1 cellular context compared by ENCODE assay signal in the genomic region with DNA sequence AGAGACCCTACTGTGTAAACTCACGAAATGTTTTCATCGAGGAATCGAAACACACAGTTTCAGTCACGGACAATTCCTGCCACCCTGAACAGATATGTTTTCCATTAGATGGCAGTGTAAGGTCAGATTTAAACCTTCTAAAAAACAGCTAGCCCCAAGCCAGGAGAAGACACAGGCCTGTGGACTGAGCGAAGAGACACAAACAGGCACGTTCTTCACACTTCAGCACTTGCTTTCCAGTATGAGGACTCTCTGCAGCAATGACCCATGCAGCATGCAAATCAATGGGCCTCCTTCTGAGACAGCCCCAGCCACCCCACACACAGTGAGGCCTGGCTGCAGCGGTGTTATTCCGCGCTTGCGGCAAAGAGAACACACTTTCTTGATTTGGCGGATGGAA.
TF ChIP-seq lines count a peak whose summit lies in the region.

No MANE protein-coding gene starts in this region.

TF ChIP-seq in H1, 55 proteins besides CTCF, POLR2A, EP300 and RAD21:
- no peak for TF ChIP-seq CBX5 (IDR thresholded peaks at IDR 0.05; ENCODE audit: low read depth, low read length)
- no peak for TF ChIP-seq TCF12 (IDR thresholded peaks at IDR 0.05; ENCODE audit: low read depth, low read length)
- TF ChIP-seq KDM4A (IDR thresholded peaks at IDR 0.05; ENCODE audit: low read depth, low read length, severe bottlenecking): no peak
- no peak for TF ChIP-seq CTBP2 (IDR thresholded peaks at IDR 0.05; ENCODE audit: borderline replicate concordance, insufficient read depth, insufficient read length, low read length)
- TF ChIP-seq TAF7 (optimal IDR thresholded peaks at IDR 0.05; ENCODE audit: borderline replicate concordance, low read depth, low read length): no peak
- no peak for TF ChIP-seq POLR2AphosphoS5 (IDR thresholded peaks at IDR 0.05; ENCODE audit: low read depth, low read length)
- no peak for TF ChIP-seq NANOG (IDR thresholded peaks at IDR 0.05; ENCODE audit: insufficient read depth, low read depth, low read length, poor library complexity, severe bottlenecking)
- TF ChIP-seq EGR1 (IDR thresholded peaks at IDR 0.05; ENCODE audit: borderline replicate concordance, low read depth, low read length): no peak
- no peak for TF ChIP-seq PHF8 (conservative IDR thresholded peaks at IDR 0.05; ENCODE audit: low read depth, low read length)
- TF ChIP-seq, protein P1, sequence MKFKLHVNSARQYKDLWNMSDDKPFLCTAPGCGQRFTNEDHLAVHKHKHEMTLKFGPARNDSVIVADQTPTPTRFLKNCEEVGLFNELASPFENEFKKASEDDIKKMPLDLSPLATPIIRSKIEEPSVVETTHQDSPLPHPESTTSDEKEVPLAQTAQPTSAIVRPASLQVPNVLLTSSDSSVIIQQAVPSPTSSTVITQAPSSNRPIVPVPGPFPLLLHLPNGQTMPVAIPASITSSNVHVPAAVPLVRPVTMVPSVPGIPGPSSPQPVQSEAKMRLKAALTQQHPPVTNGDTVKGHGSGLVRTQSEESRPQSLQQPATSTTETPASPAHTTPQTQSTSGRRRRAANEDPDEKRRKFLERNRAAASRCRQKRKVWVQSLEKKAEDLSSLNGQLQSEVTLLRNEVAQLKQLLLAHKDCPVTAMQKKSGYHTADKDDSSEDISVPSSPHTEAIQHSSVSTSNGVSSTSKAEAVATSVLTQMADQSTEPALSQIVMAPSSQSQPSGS (IDR thresholded peaks at IDR 0.05; ENCODE audit: low read length): no peak
- no peak for TF ChIP-seq TEAD4 (IDR thresholded peaks at IDR 0.05; ENCODE audit: low read depth, low read length)
- no peak for TF ChIP-seq TBP (IDR thresholded peaks at IDR 0.05; ENCODE audit: low read depth, low read length)
- TF ChIP-seq SUZ12 (IDR thresholded peaks at IDR 0.05; ENCODE audit: low read length): no peak
- TF ChIP-seq MAX (IDR thresholded peaks at IDR 0.05): no peak
- TF ChIP-seq, protein P2, sequence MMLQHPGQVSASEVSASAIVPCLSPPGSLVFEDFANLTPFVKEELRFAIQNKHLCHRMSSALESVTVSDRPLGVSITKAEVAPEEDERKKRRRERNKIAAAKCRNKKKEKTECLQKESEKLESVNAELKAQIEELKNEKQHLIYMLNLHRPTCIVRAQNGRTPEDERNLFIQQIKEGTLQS (IDR thresholded peaks at IDR 0.05; ENCODE audit: insufficient read depth, low read depth, low read length): no peak
- TF ChIP-seq NRF1 (IDR thresholded peaks at IDR 0.05; ENCODE audit: low read depth, low read length): no peak
- no peak for TF ChIP-seq MAFK (IDR thresholded peaks at IDR 0.05; ENCODE audit: low read depth, low read length)
- no peak for TF ChIP-seq RXRA (IDR thresholded peaks at IDR 0.05; ENCODE audit: insufficient read depth, low read depth, low read length)
- no peak for TF ChIP-seq GTF2F1 (IDR thresholded peaks at IDR 0.05; ENCODE audit: borderline replicate concordance, low read depth, low read length)
